In the genomic region with DNA sequence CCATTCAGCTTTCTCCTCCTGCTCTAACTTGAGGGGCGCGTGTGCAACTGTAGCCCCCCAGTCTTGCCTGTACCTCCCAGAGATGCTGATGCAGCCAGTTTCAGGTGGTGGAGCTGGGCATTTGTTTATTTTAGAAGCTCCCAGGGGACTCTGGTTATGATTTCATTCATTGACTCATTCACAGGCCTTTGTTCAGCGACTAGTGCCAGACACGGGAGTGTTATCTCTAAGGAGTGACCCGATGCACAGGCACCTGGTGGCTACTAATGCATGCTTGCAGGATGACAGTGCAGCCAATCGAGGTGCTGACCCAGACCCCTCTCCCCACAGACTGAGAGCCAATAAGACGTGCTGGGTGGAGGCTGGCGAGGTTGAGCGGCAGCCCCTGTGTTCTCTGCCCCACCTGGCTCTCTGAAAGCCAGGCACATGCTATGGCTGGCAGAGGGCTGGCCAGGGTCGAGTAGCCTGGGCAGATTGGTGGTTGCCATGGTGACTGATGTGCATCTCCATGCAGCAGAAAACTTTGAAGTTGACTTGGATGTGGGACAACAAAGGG, we compare ENCODE assay signal across 15 cellular contexts. TPM values are rescaled to one million over a fixed set of nuclear protein-coding genes. Genes with fewer than 3 reads are reported as not detected.
DNase-seq lines count a peak whose midpoint lies in the region; ATAC-seq, FAIRE-seq and TF ChIP-seq lines count a peak whose summit lies in the region.
"Had no signal": no experiment of that assay in that cellular context is flagged by ENCODE, and none has a peak within 500 bp of the region (broad histone marks: within the 10 kb centered on the region; RNA-seq: fewer than 3 reads in every experiment).

No MANE protein-coding gene starts in this region.

- H3K27me3 ChIP-seq in HepG2 (ENCODE audit: control insufficient read depth in 1 of 2, insufficient read depth in 2 of 2, low read length in 2 of 2) = peaks cover 2 to 35% of the 10 kb centered on the region in 2 experiments
- H3K27me3 ChIP-seq in right lobe of liver = no peaks in the 10 kb centered on the region
- H3K27me3 ChIP-seq in endodermal cell (ENCODE audit: control insufficient read depth, insufficient read depth, low read length, poor library complexity, severe bottlenecking) = peaks cover 22% of the 10 kb centered on the region
- H3K27me3 ChIP-seq: Peyer's patch had no signal

- TF ChIP-seq POLR2A in HepG2 (IDR thresholded peaks at IDR 0.05; ENCODE audit: insufficient read depth in 1 of 2, low read depth in 2 of 2, low read length in 2 of 2) = no peak
- no peak for TF ChIP-seq POLR2A in right lobe of liver (IDR thresholded peaks at IDR 0.05)

- H3K9ac ChIP-seq in HepG2 (ENCODE audit: insufficient read depth, low read depth, low read length) = no peak overlapping the region
- no peak overlapping the region for H3K9ac ChIP-seq in endodermal cell (ENCODE audit: extremely low read depth, low read length, poor library complexity, severe bottlenecking)

- no peak for ATAC-seq in HepG2
- ATAC-seq in right lobe of liver = no peak
- no peak for ATAC-seq in GM21515 (IDR thresholded peaks at IDR 0.05; ENCODE audit: unreplicated experiment)
- ATAC-seq: lower lobe of right lung had no signal

- no peaks in the 10 kb centered on the region for H3K9me3 Mint-ChIP-seq in endodermal cell

- H3K4me3 ChIP-seq in HepG2 (replicated peaks in 1 of 3; ENCODE audit: insufficient read depth in 1 of 3, low read depth in 2 of 3, low read length in 3 of 3) (no peak overlapping the region), right lobe of liver (no peak overlapping the region), endodermal cell (ENCODE audit: low read length) (no peak overlapping the region)
- H3K4me3 ChIP-seq: cardiac muscle cell, HAP-1, lower lobe of right lung, Peyer's patch, suprapubic skin had no signal

- H2AFZ ChIP-seq in HepG2 (ENCODE audit: low read length) = no peak overlapping the region

- no peaks in the 10 kb centered on the region for H4K20me1 ChIP-seq in HepG2 (ENCODE audit: insufficient read depth, low read length)

- no peaks in the 10 kb centered on the region for H3K79me2 ChIP-seq in HepG2 (ENCODE audit: insufficient read depth, low read length)

- no TSS peak for BruUV-seq in HepG2 (replicated peaks; lab: Mats Ljungman, UMichigan)

- H3K27me3 Mint-ChIP-seq in endodermal cell (ENCODE audit: insufficient read depth) = peaks cover 37% of the 10 kb centered on the region

- CTCF ChIA-PET in HepG2 (lab: Yijun Ruan, JAX; ENCODE audit: low intra/inter-chr PET ratio, low total read pairs) = no interaction called here

- H3K27ac Mint-ChIP-seq in endodermal cell = no peak overlapping the region

- intact Hi-C loops in HepG2 (cut with micrococcal nuclease; ENCODE audit: unreplicated experiment) (no loop called here), right lobe of liver (cut with DNase I) (loop anchor here in 1 of 2 donors (10.0 kb wide), 1 partner anchor 264 kb away; no protein-coding TSS in a partner anchor)

- H3K4me1 ChIP-seq in HepG2 (ENCODE audit: insufficient read depth, low read length) (peaks cover 13% of the 10 kb centered on the region), right lobe of liver (peaks cover 0 to 11% (median 0%) of the 10 kb centered on the region in 4 donors), endodermal cell (ENCODE audit: control insufficient read depth, insufficient read depth, low read length) (no peaks in the 10 kb centered on the region)
- H3K4me1 ChIP-seq: HAP-1 had no signal

- H3K4me3 Mint-ChIP-seq in endodermal cell = no peak overlapping the region

- H3K9me3 ChIP-seq in HepG2 (ENCODE audit: low read length) (no peaks in the 10 kb centered on the region), right lobe of liver (no peaks in the 10 kb centered on the region), endodermal cell (ENCODE audit: control insufficient read depth, low read length) (no peaks in the 10 kb centered on the region)
- H3K9me3 ChIP-seq: HAP-1, lower lobe of right lung, Peyer's patch, suprapubic skin had no signal

- DNase-seq in HepG2 (ENCODE audit: low spot score) = peak; percentile 12
- DNase-seq in right lobe of liver = no peak
- peak; percentile 81 for DNase-seq in NCI-H226
- DNase-seq in endodermal cell = peak; percentile 83
- DNase-seq in urothelium cell line (ENCODE audit: low spot score) = peak; percentile 95
- DNase-seq in NCI-H187 treated with DMSO at 0.1 percent for 48 hours (lab: John Stamatoyannopoulos, UW) = no peak
- no peak for DNase-seq in SW 1271 (lab: John Stamatoyannopoulos, UW)
- DNase-seq: lower lobe of right lung, NCI-H1092, Peyer's patch had no signal

- no peak for TF ChIP-seq RAD21 in HepG2 (CRISPR knock-in tag; IDR thresholded peaks at IDR 0.05)

- FAIRE-seq in HepG2 (lab: Jason Lieb, UNC) = no peak
- peak; percentile 95 for FAIRE-seq in urothelium cell line (lab: Jason Lieb, UNC)

- no peak overlapping the region for H3K27ac ChIP-seq in HepG2 (ENCODE audit: extremely low read length, insufficient read depth, low read length)
- no peak overlapping the region for H3K27ac ChIP-seq in right lobe of liver
- no peak overlapping the region for H3K27ac ChIP-seq in endodermal cell (ENCODE audit: low read depth, low read length)
- H3K27ac ChIP-seq: cardiac muscle cell, lower lobe of right lung, Peyer's patch, suprapubic skin had no signal

- TF ChIP-seq EP300 in HepG2 (IDR thresholded peaks at IDR 0.05; ENCODE audit: low read depth in 2 of 2, low read length in 2 of 2) (no peak), HepG2 (CRISPR knock-in tag; IDR thresholded peaks at IDR 0.05; ENCODE audit: borderline replicate concordance) (no peak)

- POLR2A ChIA-PET in HepG2 (lab: Yijun Ruan, JAX) = no interaction called here

- no peak overlapping the region for H3K4me2 ChIP-seq in HepG2 (ENCODE audit: low read depth, low read length)

- in situ Hi-C loops in HepG2 (cut with HindIII; ENCODE audit: extremely low pct_ligation_motif_present, low pct_unique_long_range_greater_than_20kb) = loop anchor here (10.0 kb wide), 1 partner anchor 224 kb away; no protein-coding TSS in a partner anchor

- H3K4me1 Mint-ChIP-seq in endodermal cell = peaks cover 9% of the 10 kb centered on the region

- no peaks in the 10 kb centered on the region for H3K36me3 Mint-ChIP-seq in endodermal cell (ENCODE audit: low read depth)

- H3K36me3 ChIP-seq in HepG2 (replicated peaks in 1 of 2; ENCODE audit: control insufficient read depth in 1 of 2, insufficient read depth in 2 of 2, low read length in 2 of 2) = no peaks in the 10 kb centered on the region
- H3K36me3 ChIP-seq in right lobe of liver = no peaks in the 10 kb centered on the region
- H3K36me3 ChIP-seq in endodermal cell (ENCODE audit: control insufficient read depth, insufficient read depth, low read length) = no peaks in the 10 kb centered on the region
- H3K36me3 ChIP-seq: cardiac muscle cell, HAP-1, lower lobe of right lung, Peyer's patch, suprapubic skin had no signal

- WGBS in HepG2 (ENCODE audit: low lambda C conversion rate) = 40% methylated on average over 5 of the region's 10 CpGs
- WGBS in right lobe of liver (ENCODE audit: insufficient coverage, low coverage, low lambda C conversion rate, missing lambda C conversion rate) = 82% methylated on average over 2 of the region's 10 CpGs
- WGBS in endodermal cell (ENCODE audit: insufficient coverage in 1 of 2, insufficient read length in 1 of 2), 2 experiments = 53 to 72% methylated on average over 7 to 10 of the region's 10 CpGs

- TF ChIP-seq CTCF in HepG2 (CRISPR knock-in tag; IDR thresholded peaks at IDR 0.05) = no peak
- no peak for TF ChIP-seq CTCF in right lobe of liver (IDR thresholded peaks at IDR 0.05)
- no peak for TF ChIP-seq CTCF in endodermal cell (conservative IDR thresholded peaks at IDR 0.05)

RNA-seq across cellular contexts. Expression of gene SLC18A2, which starts 19.7 kb away (rescaled TPM):
- total RNA-seq in HepG2 (2016; rRNA removed; fragmentation: Illumina TruSeq; extraction: Trizol) (not detected in 2 replicates), right lobe of liver (1 to 10 TPM in 1 of 6 experiments, under 1 TPM in 5; 0.04 to 1.1 (median 0.20) TPM), endodermal cell (under 1 TPM; 0.24 TPM)
- total RNA-seq in HepG2 (2016; cell fraction: cytosol; rRNA removed; fragmentation: Illumina TruSeq; extraction: Trizol; ENCODE audit: low read depth) = not detected in 2 replicates
- total RNA-seq in HepG2 (2016; cell fraction: insoluble cytoplasmic fraction; rRNA removed; fragmentation: Illumina TruSeq; extraction: Trizol) = not detected in 2 replicates
- total RNA-seq in HepG2 (2016; cell fraction: membrane; rRNA removed; fragmentation: Illumina TruSeq; extraction: Trizol) = not detected in 2 replicates
- not detected in 2 replicates for total RNA-seq in HepG2 (2016; cell fraction: nucleus; rRNA removed; fragmentation: Illumina TruSeq; extraction: Trizol)
- polyA plus RNA-seq in HepG2 (2011; rRNA removed) = not detected in 2 replicates
- not detected in 2 replicates for polyA plus RNA-seq in HepG2 (2011; cell fraction: cytosol; rRNA removed)
- not detected in 2 replicates for polyA plus RNA-seq in HepG2 (2011; cell fraction: nucleus; rRNA removed)
- not detected in 2 replicates for polyA plus RNA-seq in HepG2 (2012)
- polyA plus RNA-seq in HepG2 (2016; cell fraction: cytosol; fragmentation: Illumina TruSeq; extraction: Trizol; ENCODE audit: low read depth) = not detected in 2 replicates
- polyA plus RNA-seq in HepG2 (2016; cell fraction: insoluble cytoplasmic fraction; fragmentation: Illumina TruSeq; extraction: Trizol; ENCODE audit: low read depth) = not detected in 2 replicates
- not detected in 2 replicates for polyA plus RNA-seq in HepG2 (2016; cell fraction: membrane; fragmentation: Illumina TruSeq; extraction: Trizol; ENCODE audit: low read depth)
- polyA plus RNA-seq in HepG2 (2016; cell fraction: nucleus; fragmentation: Illumina TruSeq; extraction: Trizol; ENCODE audit: insufficient read depth, low read depth) = not detected in 2 replicates
- not detected in 2 replicates for polyA minus RNA-seq in HepG2 (2011; rRNA and poly(A)+ RNA removed; ENCODE audit: low replicate concordance)
- not detected in 2 replicates for polyA minus RNA-seq in HepG2 (2011; cell fraction: cytosol; rRNA and poly(A)+ RNA removed)
- not detected in 2 replicates for polyA minus RNA-seq in HepG2 (2011; cell fraction: nucleus; rRNA and poly(A)+ RNA removed)
- polyA plus RNA-seq in endodermal cell (2013, experiment 1 of 2) = 0.75 TPM
- 0.37 TPM for polyA plus RNA-seq in endodermal cell (2013, experiment 2 of 2)
- polyA plus RNA-seq: fibroblast of lung had no signal

RNA-seq across cellular contexts. Expression of gene KCNK18, which starts 23.9 kb away (rescaled TPM):
- total RNA-seq in HepG2 (2016; rRNA removed; fragmentation: Illumina TruSeq; extraction: Trizol) = not detected in 2 replicates
- total RNA-seq in HepG2 (2016; cell fraction: cytosol; rRNA removed; fragmentation: Illumina TruSeq; extraction: Trizol; ENCODE audit: low read depth) = not detected in 2 replicates
- not detected in 2 replicates for total RNA-seq in HepG2 (2016; cell fraction: insoluble cytoplasmic fraction; rRNA removed; fragmentation: Illumina TruSeq; extraction: Trizol)
- not detected in 2 replicates for total RNA-seq in HepG2 (2016; cell fraction: membrane; rRNA removed; fragmentation: Illumina TruSeq; extraction: Trizol)
- total RNA-seq in HepG2 (2016; cell fraction: nucleus; rRNA removed; fragmentation: Illumina TruSeq; extraction: Trizol) = not detected in 2 replicates
- polyA plus RNA-seq in HepG2 (2011; rRNA removed) = not detected in 2 replicates
- not detected in 2 replicates for polyA plus RNA-seq in HepG2 (2011; cell fraction: cytosol; rRNA removed)
- not detected in 2 replicates for polyA plus RNA-seq in HepG2 (2011; cell fraction: nucleus; rRNA removed)
- polyA plus RNA-seq in HepG2 (2012) = not detected in 2 replicates
- not detected in 2 replicates for polyA plus RNA-seq in HepG2 (2016; cell fraction: cytosol; fragmentation: Illumina TruSeq; extraction: Trizol; ENCODE audit: low read depth)
- polyA plus RNA-seq in HepG2 (2016; cell fraction: insoluble cytoplasmic fraction; fragmentation: Illumina TruSeq; extraction: Trizol; ENCODE audit: low read depth) = not detected in 2 replicates
- not detected in 2 replicates for polyA plus RNA-seq in HepG2 (2016; cell fraction: membrane; fragmentation: Illumina TruSeq; extraction: Trizol; ENCODE audit: low read depth)
- not detected in 2 replicates for polyA plus RNA-seq in HepG2 (2016; cell fraction: nucleus; fragmentation: Illumina TruSeq; extraction: Trizol; ENCODE audit: insufficient read depth, low read depth)
- not detected in 2 replicates for polyA minus RNA-seq in HepG2 (2011; rRNA and poly(A)+ RNA removed; ENCODE audit: low replicate concordance)
- polyA minus RNA-seq in HepG2 (2011; cell fraction: cytosol; rRNA and poly(A)+ RNA removed) = not detected in 2 replicates
- not detected in 2 replicates for polyA minus RNA-seq in HepG2 (2011; cell fraction: nucleus; rRNA and poly(A)+ RNA removed)
- total RNA-seq in right lobe of liver = not detected
- total RNA-seq in endodermal cell = not detected
- not detected for polyA plus RNA-seq in endodermal cell (2013, experiment 1 of 2)
- not detected for polyA plus RNA-seq in endodermal cell (2013, experiment 2 of 2)
- total RNA-seq: cardiac muscle cell, fibroblast of lung, lower lobe of right lung, Peyer's patch, suprapubic skin had no signal
- polyA plus RNA-seq: cardiac muscle cell, fibroblast of lung had no signal

Comparison
In these comparisons a context has a peak if more than half of its experiments do, and no peak if none do; other contexts are left out.
1. DNase-seq: peak in HepG2 (single experiment), NCI-H226 (single experiment), endodermal cell (single experiment) and urothelium cell line (single experiment); none in right lobe of liver (0 of 3), NCI-H187 treated with DMSO at 0.1 percent for 48 hours (single experiment) and SW 1271 (0 of 2).